Comparison of ENCODE assay signal across 1 cellular context in genomic region chr17:2054740-2055493, GRCh38.
TF ChIP-seq lines count a peak whose summit lies in the region.

Gene HIC1 (plus strand): TSS chr17:2055103. CDS start chr17:2056691, 1,588 bp downstream.

TF ChIP-seq in GM12878, 131 proteins besides CTCF, POLR2A, EP300 and RAD21 (continued from another document):
- TF ChIP-seq, protein P1, sequence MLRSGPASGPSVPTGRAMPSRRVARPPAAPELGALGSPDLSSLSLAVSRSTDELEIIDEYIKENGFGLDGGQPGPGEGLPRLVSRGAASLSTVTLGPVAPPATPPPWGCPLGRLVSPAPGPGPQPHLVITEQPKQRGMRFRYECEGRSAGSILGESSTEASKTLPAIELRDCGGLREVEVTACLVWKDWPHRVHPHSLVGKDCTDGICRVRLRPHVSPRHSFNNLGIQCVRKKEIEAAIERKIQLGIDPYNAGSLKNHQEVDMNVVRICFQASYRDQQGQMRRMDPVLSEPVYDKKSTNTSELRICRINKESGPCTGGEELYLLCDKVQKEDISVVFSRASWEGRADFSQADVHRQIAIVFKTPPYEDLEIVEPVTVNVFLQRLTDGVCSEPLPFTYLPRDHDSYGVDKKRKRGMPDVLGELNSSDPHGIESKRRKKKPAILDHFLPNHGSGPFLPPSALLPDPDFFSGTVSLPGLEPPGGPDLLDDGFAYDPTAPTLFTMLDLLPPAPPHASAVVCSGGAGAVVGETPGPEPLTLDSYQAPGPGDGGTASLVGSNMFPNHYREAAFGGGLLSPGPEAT (IDR thresholded peaks at IDR 0.05; ENCODE audit: low read depth), result no peak
- TF ChIP-seq MEF2B (IDR thresholded peaks at IDR 0.05; ENCODE audit: partially characterized antibody, poor library complexity, severe bottlenecking) (no peak), NRF1 (conservative IDR thresholded peaks at IDR 0.05; ENCODE audit: low read depth, low read length) (0 out of 2 replicates have a peak, but pooled peaks have one; percentile 17), ESRRA (IDR thresholded peaks at IDR 0.05; ENCODE audit: low read length) (no peak), MEF2A (IDR thresholded peaks at IDR 0.05; ENCODE audit: insufficient read depth, low read depth, low read length) (no peak), FOS (IDR thresholded peaks at IDR 0.05; ENCODE audit: borderline replicate concordance, extremely low read depth, insufficient read length) (no peak), BRCA1 (IDR thresholded peaks at IDR 0.05; ENCODE audit: low read depth, low read length) (no peak), LARP7 (IDR thresholded peaks at IDR 0.05) (peak; percentile 70; the same call in 1 of the 2 replicates), SUPT20H (IDR thresholded peaks at IDR 0.05; ENCODE audit: borderline replicate concordance, control insufficient read depth, low read depth, low read length) (no peak), TAF1 (IDR thresholded peaks at IDR 0.05; ENCODE audit: borderline replicate concordance, low read depth, low read length) (peak; percentile 54; the same call in 1 of the 2 replicates), KAT2A (conservative IDR thresholded peaks at IDR 0.05; ENCODE audit: control insufficient read depth, low read depth, low read length) (no peak), SMARCA5 (IDR thresholded peaks at IDR 0.05) (peak; percentile 97), FOXK2 (IDR thresholded peaks at IDR 0.05) (no peak), TCF12 (IDR thresholded peaks at IDR 0.05; ENCODE audit: low read depth, low read length) (peak; percentile 43; the same call in 1 of the 2 replicates), JUND (IDR thresholded peaks at IDR 0.05; ENCODE audit: low read depth, low read length) (no peak), IKZF1 (conservative IDR thresholded peaks at IDR 0.05) (0 out of 2 replicates have a peak, but pooled peaks have one; percentile 48), TCF3 (IDR thresholded peaks at IDR 0.05; ENCODE audit: borderline replicate concordance, insufficient read depth, low read depth, low read length) (0 out of 2 replicates have a peak, but pooled peaks have one; percentile 35), SIX5 (IDR thresholded peaks at IDR 0.05; ENCODE audit: low read depth, low read length, severe bottlenecking) (no peak), E2F4 (IDR thresholded peaks at IDR 0.05; ENCODE audit: low read depth, low read length) (no peak), CBX3 (IDR thresholded peaks at IDR 0.05; ENCODE audit: borderline replicate concordance, low read depth) (no peak), NFIC (IDR thresholded peaks at IDR 0.05; ENCODE audit: low read depth, low read length) (no peak), DPF2 (IDR thresholded peaks at IDR 0.05) (peak; percentile 56; the same call in 1 of the 2 replicates), JUNB (IDR thresholded peaks at IDR 0.05) (no peak), EGR1 (IDR thresholded peaks at IDR 0.05; ENCODE audit: borderline replicate concordance in 1 of 2, low read depth in 2 of 2, low read length in 2 of 2) (peak in 1 of 2 experiments; percentile 6; a peak in 2 of 3 replicates), CEBPZ (IDR thresholded peaks at IDR 0.05; ENCODE audit: low read depth, low read length) (no peak), ATF2 (IDR thresholded peaks at IDR 0.05; ENCODE audit: low read length) (no peak), ZZZ3 (IDR thresholded peaks at IDR 0.05; ENCODE audit: control insufficient read depth, insufficient read length, low read depth) (no peak), RFX5 (IDR thresholded peaks at IDR 0.05; ENCODE audit: low read depth, low read length) (no peak), NR2C1 (IDR thresholded peaks at IDR 0.05) (peak; percentile 2; the same call in 1 of the 2 replicates), BHLHE40 (IDR thresholded peaks at IDR 0.05; ENCODE audit: borderline replicate concordance in 1 of 2, low read depth in 2 of 2, low read length in 1 of 2) (peak; percentile 10 to 88; a peak in 2 of 4 replicates), ZSCAN29 (IDR thresholded peaks at IDR 0.05) (no peak), ZNF384 (IDR thresholded peaks at IDR 0.05; ENCODE audit: borderline replicate concordance, low read depth, low read length) (no peak), CEBPB (IDR thresholded peaks at IDR 0.05; ENCODE audit: borderline replicate concordance in 1 of 2, low read depth in 2 of 2, low read length in 2 of 2) (no peak)
- TF ChIP-seq, protein P2, sequence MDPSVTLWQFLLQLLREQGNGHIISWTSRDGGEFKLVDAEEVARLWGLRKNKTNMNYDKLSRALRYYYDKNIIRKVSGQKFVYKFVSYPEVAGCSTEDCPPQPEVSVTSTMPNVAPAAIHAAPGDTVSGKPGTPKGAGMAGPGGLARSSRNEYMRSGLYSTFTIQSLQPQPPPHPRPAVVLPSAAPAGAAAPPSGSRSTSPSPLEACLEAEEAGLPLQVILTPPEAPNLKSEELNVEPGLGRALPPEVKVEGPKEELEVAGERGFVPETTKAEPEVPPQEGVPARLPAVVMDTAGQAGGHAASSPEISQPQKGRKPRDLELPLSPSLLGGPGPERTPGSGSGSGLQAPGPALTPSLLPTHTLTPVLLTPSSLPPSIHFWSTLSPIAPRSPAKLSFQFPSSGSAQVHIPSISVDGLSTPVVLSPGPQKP (IDR thresholded peaks at IDR 0.05; ENCODE audit: low read depth, low read length), result no peak
- TF ChIP-seq, protein P3, sequence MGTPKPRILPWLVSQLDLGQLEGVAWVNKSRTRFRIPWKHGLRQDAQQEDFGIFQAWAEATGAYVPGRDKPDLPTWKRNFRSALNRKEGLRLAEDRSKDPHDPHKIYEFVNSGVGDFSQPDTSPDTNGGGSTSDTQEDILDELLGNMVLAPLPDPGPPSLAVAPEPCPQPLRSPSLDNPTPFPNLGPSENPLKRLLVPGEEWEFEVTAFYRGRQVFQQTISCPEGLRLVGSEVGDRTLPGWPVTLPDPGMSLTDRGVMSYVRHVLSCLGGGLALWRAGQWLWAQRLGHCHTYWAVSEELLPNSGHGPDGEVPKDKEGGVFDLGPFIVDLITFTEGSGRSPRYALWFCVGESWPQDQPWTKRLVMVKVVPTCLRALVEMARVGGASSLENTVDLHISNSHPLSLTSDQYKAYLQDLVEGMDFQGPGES (IDR thresholded peaks at IDR 0.05), result no peak
- TF ChIP-seq, protein P4, sequence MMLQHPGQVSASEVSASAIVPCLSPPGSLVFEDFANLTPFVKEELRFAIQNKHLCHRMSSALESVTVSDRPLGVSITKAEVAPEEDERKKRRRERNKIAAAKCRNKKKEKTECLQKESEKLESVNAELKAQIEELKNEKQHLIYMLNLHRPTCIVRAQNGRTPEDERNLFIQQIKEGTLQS (IDR thresholded peaks at IDR 0.05; ENCODE audit: borderline replicate concordance, extremely low read depth, low read depth, low read length), result no peak
- TF ChIP-seq, protein P5, sequence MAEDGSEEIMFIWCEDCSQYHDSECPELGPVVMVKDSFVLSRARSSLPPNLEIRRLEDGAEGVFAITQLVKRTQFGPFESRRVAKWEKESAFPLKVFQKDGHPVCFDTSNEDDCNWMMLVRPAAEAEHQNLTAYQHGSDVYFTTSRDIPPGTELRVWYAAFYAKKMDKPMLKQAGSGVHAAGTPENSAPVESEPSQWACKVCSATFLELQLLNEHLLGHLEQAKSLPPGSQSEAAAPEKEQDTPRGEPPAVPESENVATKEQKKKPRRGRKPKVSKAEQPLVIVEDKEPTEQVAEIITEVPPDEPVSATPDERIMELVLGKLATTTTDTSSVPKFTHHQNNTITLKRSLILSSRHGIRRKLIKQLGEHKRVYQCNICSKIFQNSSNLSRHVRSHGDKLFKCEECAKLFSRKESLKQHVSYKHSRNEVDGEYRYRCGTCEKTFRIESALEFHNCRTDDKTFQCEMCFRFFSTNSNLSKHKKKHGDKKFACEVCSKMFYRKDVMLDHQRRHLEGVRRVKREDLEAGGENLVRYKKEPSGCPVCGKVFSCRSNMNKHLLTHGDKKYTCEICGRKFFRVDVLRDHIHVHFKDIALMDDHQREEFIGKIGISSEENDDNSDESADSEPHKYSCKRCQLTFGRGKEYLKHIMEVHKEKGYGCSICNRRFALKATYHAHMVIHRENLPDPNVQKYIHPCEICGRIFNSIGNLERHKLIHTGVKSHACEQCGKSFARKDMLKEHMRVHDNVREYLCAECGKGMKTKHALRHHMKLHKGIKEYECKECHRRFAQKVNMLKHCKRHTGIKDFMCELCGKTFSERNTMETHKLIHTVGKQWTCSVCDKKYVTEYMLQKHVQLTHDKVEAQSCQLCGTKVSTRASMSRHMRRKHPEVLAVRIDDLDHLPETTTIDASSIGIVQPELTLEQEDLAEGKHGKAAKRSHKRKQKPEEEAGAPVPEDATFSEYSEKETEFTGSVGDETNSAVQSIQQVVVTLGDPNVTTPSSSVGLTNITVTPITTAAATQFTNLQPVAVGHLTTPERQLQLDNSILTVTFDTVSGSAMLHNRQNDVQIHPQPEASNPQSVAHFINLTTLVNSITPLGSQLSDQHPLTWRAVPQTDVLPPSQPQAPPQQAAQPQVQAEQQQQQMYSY (CRISPR knock-in tag; IDR thresholded peaks at IDR 0.05), result no peak
- TF ChIP-seq, protein P6, sequence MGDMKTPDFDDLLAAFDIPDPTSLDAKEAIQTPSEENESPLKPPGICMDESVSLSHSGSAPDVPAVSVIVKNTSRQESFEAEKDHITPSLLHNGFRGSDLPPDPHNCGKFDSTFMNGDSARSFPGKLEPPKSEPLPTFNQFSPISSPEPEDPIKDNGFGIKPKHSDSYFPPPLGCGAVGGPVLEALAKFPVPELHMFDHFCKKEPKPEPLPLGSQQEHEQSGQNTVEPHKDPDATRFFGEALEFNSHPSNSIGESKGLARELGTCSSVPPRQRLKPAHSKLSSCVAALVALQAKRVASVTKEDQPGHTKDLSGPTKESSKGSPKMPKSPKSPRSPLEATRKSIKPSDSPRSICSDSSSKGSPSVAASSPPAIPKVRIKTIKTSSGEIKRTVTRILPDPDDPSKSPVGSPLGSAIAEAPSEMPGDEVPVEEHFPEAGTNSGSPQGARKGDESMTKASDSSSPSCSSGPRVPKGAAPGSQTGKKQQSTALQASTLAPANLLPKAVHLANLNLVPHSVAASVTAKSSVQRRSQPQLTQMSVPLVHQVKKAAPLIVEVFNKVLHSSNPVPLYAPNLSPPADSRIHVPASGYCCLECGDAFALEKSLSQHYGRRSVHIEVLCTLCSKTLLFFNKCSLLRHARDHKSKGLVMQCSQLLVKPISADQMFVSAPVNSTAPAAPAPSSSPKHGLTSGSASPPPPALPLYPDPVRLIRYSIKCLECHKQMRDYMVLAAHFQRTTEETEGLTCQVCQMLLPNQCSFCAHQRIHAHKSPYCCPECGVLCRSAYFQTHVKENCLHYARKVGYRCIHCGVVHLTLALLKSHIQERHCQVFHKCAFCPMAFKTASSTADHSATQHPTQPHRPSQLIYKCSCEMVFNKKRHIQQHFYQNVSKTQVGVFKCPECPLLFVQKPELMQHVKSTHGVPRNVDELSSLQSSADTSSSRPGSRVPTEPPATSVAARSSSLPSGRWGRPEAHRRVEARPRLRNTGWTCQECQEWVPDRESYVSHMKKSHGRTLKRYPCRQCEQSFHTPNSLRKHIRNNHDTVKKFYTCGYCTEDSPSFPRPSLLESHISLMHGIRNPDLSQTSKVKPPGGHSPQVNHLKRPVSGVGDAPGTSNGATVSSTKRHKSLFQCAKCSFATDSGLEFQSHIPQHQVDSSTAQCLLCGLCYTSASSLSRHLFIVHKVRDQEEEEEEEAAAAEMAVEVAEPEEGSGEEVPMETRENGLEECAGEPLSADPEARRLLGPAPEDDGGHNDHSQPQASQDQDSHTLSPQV (IDR thresholded peaks at IDR 0.05), result peak; percentile 65; the same call in 1 of the 2 replicates
- TF ChIP-seq, protein P7, sequence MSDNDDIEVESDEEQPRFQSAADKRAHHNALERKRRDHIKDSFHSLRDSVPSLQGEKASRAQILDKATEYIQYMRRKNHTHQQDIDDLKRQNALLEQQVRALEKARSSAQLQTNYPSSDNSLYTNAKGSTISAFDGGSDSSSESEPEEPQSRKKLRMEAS (IDR thresholded peaks at IDR 0.05; ENCODE audit: low read depth, low read length), result peak; percentile 46
- TF ChIP-seq, protein P8, sequence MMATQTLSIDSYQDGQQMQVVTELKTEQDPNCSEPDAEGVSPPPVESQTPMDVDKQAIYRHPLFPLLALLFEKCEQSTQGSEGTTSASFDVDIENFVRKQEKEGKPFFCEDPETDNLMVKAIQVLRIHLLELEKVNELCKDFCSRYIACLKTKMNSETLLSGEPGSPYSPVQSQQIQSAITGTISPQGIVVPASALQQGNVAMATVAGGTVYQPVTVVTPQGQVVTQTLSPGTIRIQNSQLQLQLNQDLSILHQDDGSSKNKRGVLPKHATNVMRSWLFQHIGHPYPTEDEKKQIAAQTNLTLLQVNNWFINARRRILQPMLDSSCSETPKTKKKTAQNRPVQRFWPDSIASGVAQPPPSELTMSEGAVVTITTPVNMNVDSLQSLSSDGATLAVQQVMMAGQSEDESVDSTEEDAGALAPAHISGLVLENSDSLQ (IDR thresholded peaks at IDR 0.05), result no peak
